ENCODE assay signal across 15 cellular contexts in genomic region chr14:60933920-60934655, GRCh38.
"Had no signal": no experiment of that assay in that cellular context is flagged by ENCODE, and none has a peak within 500 bp of the region (broad histone marks: within the 10 kb centered on the region; RNA-seq: fewer than 3 reads in every experiment).

No MANE protein-coding gene starts in this region.

- H3K4me3 Mint-ChIP-seq: effector memory CD8-positive, alpha-beta T cell; naive B cell had no signal

- H3K27ac Mint-ChIP-seq: effector memory CD8-positive, alpha-beta T cell had no signal

- ATAC-seq: activated CD4-positive, CD25-positive, alpha-beta regulatory T cell treated with anti-CD3 and anti-CD28 coated beads, Interleukin-2, amount 50 U/mL, for 24 hours; effector memory CD8-positive, alpha-beta T cell; heart right ventricle had no signal

- DNase-seq: activated CD4-positive, alpha-beta T cell treated with anti-CD3 and anti-CD28 coated beads, Interleukin-2, amount 50 U/mL, for 1 hour; activated CD8-positive, alpha-beta memory T cell treated with anti-CD3 and anti-CD28 coated beads for 24 hours; activated naive CD4-positive, alpha-beta T cell treated with Interleukin-2 at 50 U/mL for 16 hours; anterior cingulate cortex; dermis blood vessel endothelial cell; effector memory CD8-positive, alpha-beta T cell; heart right ventricle; naive B cell; stimulated activated CD4-positive, alpha-beta T cell treated with anti-CD3 and anti-CD28 coated beads, Interleukin-15, amount 100 ng/mL, for 24 hours; stimulated activated CD4-positive, alpha-beta T cell treated with anti-CD3 and anti-CD28 coated beads, Interleukin-4, amount 100 ng/mL, for 4 hours; stimulated activated CD8-positive, alpha-beta memory T cell treated with anti-CD3 and anti-CD28 coated beads, Interleukin-4, amount 100 ng/mL, for 48 hours; stimulated activated naive CD4-positive, alpha-beta T cell treated with Interleukin-2 at 50 U/mL for 16 hours; substantia nigra; T-helper 2 cell had no signal

- H3K27me3 Mint-ChIP-seq: effector memory CD8-positive, alpha-beta T cell; naive B cell had no signal

- H3K9me3 Mint-ChIP-seq: effector memory CD8-positive, alpha-beta T cell had no signal
